ENCODE assay signal across 10 cellular contexts in the genomic region with DNA sequence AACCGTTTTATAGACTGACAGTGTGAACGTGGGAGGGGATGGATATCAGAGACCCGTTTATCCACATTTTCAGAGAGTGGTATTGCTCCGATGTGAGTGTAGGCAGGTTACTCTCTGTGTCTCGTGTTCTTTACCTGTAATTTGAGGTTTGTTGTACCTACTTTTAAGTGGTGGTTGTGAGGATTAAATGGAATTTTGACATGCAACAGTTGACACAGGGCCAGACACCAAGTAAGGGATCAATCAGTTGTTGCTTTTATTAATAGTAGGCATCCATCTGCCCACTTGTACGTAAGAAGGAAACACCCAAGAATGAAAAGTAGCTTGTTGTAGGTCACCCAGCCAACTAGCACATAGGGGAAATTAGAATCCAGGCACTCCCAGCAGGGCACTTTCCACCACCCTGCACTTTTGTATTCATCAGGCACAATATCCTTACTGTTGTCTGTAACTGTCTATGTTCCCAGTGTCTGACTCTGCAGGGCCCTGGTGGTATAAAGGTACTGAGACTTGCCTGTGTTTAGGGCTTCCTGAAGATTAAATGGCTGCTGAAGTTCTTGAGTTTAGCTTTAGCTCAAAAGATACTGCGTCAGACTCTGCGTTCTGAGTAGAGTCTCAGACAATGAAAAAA. TPM values are rescaled to one million over a fixed set of nuclear protein-coding genes. Genes with fewer than 3 reads are reported as not detected.
DNase-seq lines count a peak whose midpoint lies in the region; ATAC-seq, FAIRE-seq and TF ChIP-seq lines count a peak whose summit lies in the region.
"Not testable (repeated sequence)": the region's sequence is repeated elsewhere in the genome, so short reads cannot be mapped to it uniquely, and the experiment has no call there.
"Had no signal": no experiment of that assay in that cellular context is flagged by ENCODE, and none has a peak within 500 bp of the region (broad histone marks: within the 10 kb centered on the region; RNA-seq: fewer than 3 reads in every experiment).

No MANE protein-coding gene starts in this region.

- not testable (repeated sequence) for H3K4me1 ChIP-seq in HEK293 (ENCODE audit: control insufficient read depth, insufficient read depth, low read length); SK-N-SH (ENCODE audit: control insufficient read depth in 1 of 2, insufficient read depth in 2 of 2, low read depth in 1 of 2, low read length in 1 of 2); adipocyte (ENCODE audit: control insufficient read depth, insufficient read depth, low read length); endothelial cell of umbilical vein (ENCODE audit: control insufficient read depth, extremely low read depth, insufficient read depth, low read length); iPS-20b (ENCODE audit: insufficient read depth, low read length)

- not testable (repeated sequence) for TF ChIP-seq RAD21 in SK-N-SH (IDR thresholded peaks at IDR 0.05; ENCODE audit: low read length)

- H3K9me3 Mint-ChIP-seq in natural killer cell; stimulated activated effector memory CD8-positive, alpha-beta T cell treated with anti-CD3 and anti-CD28 coated beads, Interleukin-12 subunit alpha, Interleukin-12 subunit beta, amount 100 ng/mL, for 72 hours: not testable (repeated sequence)

- H3K36me3 Mint-ChIP-seq in natural killer cell; stimulated activated effector memory CD8-positive, alpha-beta T cell treated with anti-CD3 and anti-CD28 coated beads, Interleukin-12 subunit alpha, Interleukin-12 subunit beta, amount 100 ng/mL, for 72 hours: not testable (repeated sequence)

- peak overlapping the region; percentile 78 for H3K4me3 Mint-ChIP-seq in natural killer cell
- peak overlapping the region; percentile 85 for H3K4me3 Mint-ChIP-seq in stimulated activated effector memory CD8-positive, alpha-beta T cell treated with anti-CD3 and anti-CD28 coated beads, Interleukin-12 subunit alpha, Interleukin-12 subunit beta, amount 100 ng/mL, for 72 hours

- not testable (repeated sequence) for H3K79me2 ChIP-seq in SK-N-SH (ENCODE audit: insufficient read depth); endothelial cell of umbilical vein (ENCODE audit: control insufficient read depth, insufficient read depth, low read length)

- H3K27me3 ChIP-seq in SK-N-SH (ENCODE audit: insufficient read depth); adipocyte (replicated peaks; ENCODE audit: control insufficient read depth, insufficient read depth, low read length); endothelial cell of umbilical vein (ENCODE audit: control insufficient read depth in 2 of 2, insufficient read depth in 2 of 2, low read length in 2 of 2); iPS-20b (ENCODE audit: insufficient read depth, low read length): not testable (repeated sequence)

- not testable (repeated sequence) for H3K9me2 ChIP-seq in SK-N-SH

- H3K27ac Mint-ChIP-seq in natural killer cell, result not testable (repeated sequence)
- H3K27ac Mint-ChIP-seq in stimulated activated effector memory CD8-positive, alpha-beta T cell treated with anti-CD3 and anti-CD28 coated beads, Interleukin-12 subunit alpha, Interleukin-12 subunit beta, amount 100 ng/mL, for 72 hours, result peak overlapping the region; percentile 81

- dilution Hi-C loops in endothelial cell of umbilical vein (cut with MboI; ENCODE audit: extremely low pct_ligation_motif_present, low sequenced_read_pairs), result not testable (repeated sequence)

- BruUV-seq in endothelial cell of umbilical vein (replicated peaks; lab: Mats Ljungman, UMichigan), result not testable (repeated sequence)

- not testable (repeated sequence) for TF ChIP-seq EP300 in SK-N-SH (IDR thresholded peaks at IDR 0.05; ENCODE audit: borderline replicate concordance in 1 of 2, low read depth in 1 of 2, low read length in 1 of 2)

- not testable (repeated sequence) for H4K20me1 ChIP-seq in SK-N-SH (ENCODE audit: insufficient read depth); endothelial cell of umbilical vein (replicated peaks; ENCODE audit: control insufficient read depth, extremely low read depth, insufficient read depth, low read length)

- H3K9ac ChIP-seq in SK-N-SH, result peak overlapping the region; percentile 61; the same call in 1 of the 2 replicates
- peak overlapping the region; percentile 81 for H3K9ac ChIP-seq in adipocyte (ENCODE audit: low read length)
- H3K9ac ChIP-seq in endothelial cell of umbilical vein (replicated peaks; ENCODE audit: extremely low read depth, insufficient read depth, low read length), result not testable (repeated sequence)
- peak overlapping the region; percentile 79; the same call in 1 of the 2 replicates for H3K9ac ChIP-seq in iPS-20b (ENCODE audit: low read depth, low read length)

- not testable (repeated sequence) for H3F3A ChIP-seq in SK-N-SH (replicated peaks; ENCODE audit: insufficient read depth)

- not testable (repeated sequence) for ATAC-seq in natural killer cell; stimulated activated effector memory CD8-positive, alpha-beta T cell treated with anti-CD3 and anti-CD28 coated beads, Interleukin-12 subunit alpha, Interleukin-12 subunit beta, amount 100 ng/mL, for 72 hours

- not testable (repeated sequence) for TF ChIP-seq POLR2A in endothelial cell of umbilical vein (IDR thresholded peaks at IDR 0.05; ENCODE audit: low read depth, low read length)

- H2AFZ ChIP-seq in SK-N-SH (ENCODE audit: low read depth) (peak overlapping the region; percentile 95; the same call in 1 of the 2 replicates), endothelial cell of umbilical vein (ENCODE audit: low read depth, low read length) (peak overlapping the region; percentile 79)

- H3K9me3 ChIP-seq in HEK293 (ENCODE audit: control insufficient read depth, insufficient read depth, low read depth, low read length); SK-N-SH; adipocyte (ENCODE audit: control insufficient read depth, low read length); endothelial cell of umbilical vein (replicated peaks; ENCODE audit: control insufficient read depth, insufficient read depth, low read length); iPS-20b (ENCODE audit: insufficient read depth, low read depth, low read length): not testable (repeated sequence)

- FAIRE-seq in endothelial cell of umbilical vein (lab: Jason Lieb, UNC), result not testable (repeated sequence)

- POLR2A ChIA-PET in HEK293 (lab: Yijun Ruan, JAX), result interaction anchor here (1.2 kb wide), 1 partner anchor 16 kb away, joined by 5 read pairs; the partner anchor contains the start of gene FOXO3B
- POLR2A ChIA-PET in SK-N-SH (lab: Yijun Ruan, JAX); endothelial cell of umbilical vein (lab: Charles Lee): not testable (repeated sequence)

- CTCF ChIA-PET in HEK293 (lab: Yijun Ruan, JAX); endothelial cell of umbilical vein (lab: Charles Lee): not testable (repeated sequence)
- CTCF ChIA-PET in SK-N-SH (lab: Yijun Ruan, JAX), result interaction anchor here (0.6 kb wide), 1 partner anchor 73 kb away, joined by 3 read pairs; no protein-coding TSS in a partner anchor

- not testable (repeated sequence) for H3K9me1 ChIP-seq in endothelial cell of umbilical vein (replicated peaks; ENCODE audit: control insufficient read depth, extremely low read depth, insufficient read depth, low read length)

- 50% methylated on average over 8 of the region's 8 CpGs for WGBS in SK-N-SH (ENCODE audit: low lambda C conversion rate)

- H3K4me2 ChIP-seq in SK-N-SH (peak overlapping the region; percentile 88), endothelial cell of umbilical vein (ENCODE audit: insufficient read depth, low read length) (peak overlapping the region; percentile 85)

- peaks cover 6 to 16% of the 10 kb centered on the region in 2 donors for H3K4me1 Mint-ChIP-seq in natural killer cell
- H3K4me1 Mint-ChIP-seq in stimulated activated effector memory CD8-positive, alpha-beta T cell treated with anti-CD3 and anti-CD28 coated beads, Interleukin-12 subunit alpha, Interleukin-12 subunit beta, amount 100 ng/mL, for 72 hours, result peaks cover 17% of the 10 kb centered on the region

- H3K36me3 ChIP-seq in HEK293 (ENCODE audit: control insufficient read depth in 2 of 2, insufficient read depth in 1 of 2, low read length in 2 of 2); SK-N-SH (replicated peaks in 1 of 2; ENCODE audit: control insufficient read depth in 1 of 2, insufficient read depth in 2 of 2, low read length in 1 of 2); adipocyte (ENCODE audit: control insufficient read depth, insufficient read depth, low read length, severe bottlenecking); endothelial cell of umbilical vein (ENCODE audit: control insufficient read depth in 2 of 2, extremely low read depth in 1 of 2, insufficient read depth in 2 of 2, low read length in 2 of 2); iPS-20b (ENCODE audit: insufficient read depth, low read depth, low read length): not testable (repeated sequence)

- not testable (repeated sequence) for DNase-seq in AG09309 (ENCODE audit: low read depth); adipocyte (ENCODE audit: low read depth); endothelial cell of umbilical vein (ENCODE audit: low read depth, low spot score); natural killer cell; stimulated activated effector memory CD8-positive, alpha-beta T cell treated with anti-CD3 and anti-CD28 coated beads, Interleukin-12 subunit alpha, Interleukin-12 subunit beta, amount 100 ng/mL, for 72 hours (ENCODE audit: low spot score in 2 of 2)
- peak; percentile 16 for DNase-seq in SK-N-SH

- not testable (repeated sequence) for TF ChIP-seq CTCF in AG09309 (IDR thresholded peaks at IDR 0.05; ENCODE audit: control insufficient read depth, insufficient read depth, low read depth, low read length, missing control alignments); HEK293 (tag by site-specific recombination; IDR thresholded peaks at IDR 0.05); SK-N-SH (IDR thresholded peaks at IDR 0.05); endothelial cell of umbilical vein (IDR thresholded peaks at IDR 0.05; ENCODE audit: extremely low read depth in 1 of 2, insufficient read depth in 1 of 2, low read depth in 1 of 2, low read length in 2 of 2); natural killer cell (IDR thresholded peaks at IDR 0.05)

- H3K4me3 ChIP-seq in AG09309 (ENCODE audit: control insufficient read depth, low read depth, low read length) (peak overlapping the region; percentile 61), HEK293 (ENCODE audit: low read depth, low read length) (peak overlapping the region; percentile 63), SK-N-SH (ENCODE audit: low read depth in 2 of 2, low read length in 1 of 2) (peak overlapping the region; percentile 47 to 66), adipocyte (ENCODE audit: low read length) (peak overlapping the region; percentile 83), endothelial cell of umbilical vein (replicated peaks in 1 of 3; ENCODE audit: insufficient read depth in 1 of 3, low read depth in 1 of 3, low read length in 3 of 3) (peak overlapping the region; percentile 47 to 72 (median 70)), iPS-20b (ENCODE audit: low read length) (peak overlapping the region; percentile 78)

- intact Hi-C loops in endothelial cell of umbilical vein (cut with micrococcal nuclease); natural killer cell (cut with micrococcal nuclease): not testable (repeated sequence)

- not testable (repeated sequence) for H3K27ac ChIP-seq in HEK293 (ENCODE audit: extremely low read depth, low read depth, low read length); endothelial cell of umbilical vein (ENCODE audit: insufficient read depth, low read depth, low read length); iPS-20b (ENCODE audit: low read length)
- peak overlapping the region in 1 of 2 experiments; percentile 50; a peak in 1 of 4 replicates for H3K27ac ChIP-seq in SK-N-SH (ENCODE audit: low read depth in 2 of 2, low read length in 1 of 2)

- not testable (repeated sequence) for H3K27me3 Mint-ChIP-seq in natural killer cell (ENCODE audit: low read depth in 2 of 2)

RNA-seq across cellular contexts. Expression of gene FOXO3B, which starts 16.5 kb away (rescaled TPM):
- polyA plus RNA-seq in SK-N-SH (2012; rRNA removed) (3.0 and 3.9 TPM in 2 replicates), endothelial cell of umbilical vein (9.1 and 10.0 TPM in 2 replicates)
- polyA plus RNA-seq in SK-N-SH (2012; cell fraction: cytosol; rRNA removed), result 1.3 and 2.6 TPM in 2 replicates
- 5.7 and 6.5 TPM in 2 replicates for polyA plus RNA-seq in SK-N-SH (2012; cell fraction: nucleus; rRNA removed)
- total RNA-seq in endothelial cell of umbilical vein (4.7 and 7.2 TPM in 2 replicates), natural killer cell (1 to 10 TPM; 3.2 to 5.2 (median 3.6) TPM)
- polyA plus RNA-seq in endothelial cell of umbilical vein (2011; cell fraction: cytosol; rRNA removed), result 4.7 and 4.9 TPM in 2 replicates
- polyA plus RNA-seq in endothelial cell of umbilical vein (2011; cell fraction: nucleus; rRNA removed), result 6.1 and 9.4 TPM in 2 replicates
- 3.5 and 4.2 TPM in 2 replicates for polyA plus RNA-seq in endothelial cell of umbilical vein (2012)
- 11.7 and 12.2 TPM in 2 replicates for polyA minus RNA-seq in endothelial cell of umbilical vein
- polyA minus RNA-seq in endothelial cell of umbilical vein (2011; cell fraction: cytosol; rRNA and poly(A)+ RNA removed), result 1.6 TPM
- polyA minus RNA-seq in endothelial cell of umbilical vein (2011; cell fraction: nucleus; rRNA and poly(A)+ RNA removed), result 5.4 and 6.6 TPM in 2 replicates

RNA-seq across cellular contexts. Expression of gene FBXW10, which starts 45.3 kb away (rescaled TPM):
- polyA plus RNA-seq in SK-N-SH (2012; rRNA removed) (0.02 and 0.03 TPM in 2 replicates), endothelial cell of umbilical vein (not detected in 2 replicates)
- polyA plus RNA-seq in SK-N-SH (2012; cell fraction: cytosol; rRNA removed), result 0.01 TPM in 1 of 2 replicates, not detected in the other
- 0.11 and 0.29 TPM in 2 replicates for polyA plus RNA-seq in SK-N-SH (2012; cell fraction: nucleus; rRNA removed)
- total RNA-seq in endothelial cell of umbilical vein (not detected in 2 replicates), natural killer cell (not detected)
- not detected in 2 replicates for polyA plus RNA-seq in endothelial cell of umbilical vein (2011; cell fraction: cytosol; rRNA removed)
- 0.07 and 0.11 TPM in 2 replicates for polyA plus RNA-seq in endothelial cell of umbilical vein (2011; cell fraction: nucleus; rRNA removed)
- polyA plus RNA-seq in endothelial cell of umbilical vein (2012), result not detected in 2 replicates
- polyA minus RNA-seq in endothelial cell of umbilical vein, result not detected in 2 replicates
- polyA minus RNA-seq in endothelial cell of umbilical vein (2011; cell fraction: cytosol; rRNA and poly(A)+ RNA removed), result not detected
- polyA minus RNA-seq in endothelial cell of umbilical vein (2011; cell fraction: nucleus; rRNA and poly(A)+ RNA removed), result not detected in 2 replicates

RNA-seq across cellular contexts. Expression of gene TBC1D28, which starts 54.4 kb away (rescaled TPM):
- polyA plus RNA-seq in SK-N-SH (2012; rRNA removed), result not detected in 2 replicates
- polyA plus RNA-seq in SK-N-SH (2012; cell fraction: cytosol; rRNA removed), result not detected in 2 replicates
- polyA plus RNA-seq in SK-N-SH (2012; cell fraction: nucleus; rRNA removed), result 0.02 TPM in 1 of 2 replicates, not detected in the other
- not detected in 2 replicates for total RNA-seq in endothelial cell of umbilical vein
- polyA plus RNA-seq in endothelial cell of umbilical vein, result not detected in 2 replicates
- not detected in 2 replicates for polyA plus RNA-seq in endothelial cell of umbilical vein (2011; cell fraction: cytosol; rRNA removed)
- not detected in 2 replicates for polyA plus RNA-seq in endothelial cell of umbilical vein (2011; cell fraction: nucleus; rRNA removed)
- polyA plus RNA-seq in endothelial cell of umbilical vein (2012), result not detected in 2 replicates
- polyA minus RNA-seq in endothelial cell of umbilical vein, result not detected in 2 replicates
- polyA minus RNA-seq in endothelial cell of umbilical vein (2011; cell fraction: cytosol; rRNA and poly(A)+ RNA removed), result not detected
- not detected in 2 replicates for polyA minus RNA-seq in endothelial cell of umbilical vein (2011; cell fraction: nucleus; rRNA and poly(A)+ RNA removed)
- total RNA-seq in natural killer cell, result not detected
- total RNA-seq: cardiac septum, renal cortical epithelial cell had no signal
